ENCODE assay signal across 9 cellular contexts in the genomic region with DNA sequence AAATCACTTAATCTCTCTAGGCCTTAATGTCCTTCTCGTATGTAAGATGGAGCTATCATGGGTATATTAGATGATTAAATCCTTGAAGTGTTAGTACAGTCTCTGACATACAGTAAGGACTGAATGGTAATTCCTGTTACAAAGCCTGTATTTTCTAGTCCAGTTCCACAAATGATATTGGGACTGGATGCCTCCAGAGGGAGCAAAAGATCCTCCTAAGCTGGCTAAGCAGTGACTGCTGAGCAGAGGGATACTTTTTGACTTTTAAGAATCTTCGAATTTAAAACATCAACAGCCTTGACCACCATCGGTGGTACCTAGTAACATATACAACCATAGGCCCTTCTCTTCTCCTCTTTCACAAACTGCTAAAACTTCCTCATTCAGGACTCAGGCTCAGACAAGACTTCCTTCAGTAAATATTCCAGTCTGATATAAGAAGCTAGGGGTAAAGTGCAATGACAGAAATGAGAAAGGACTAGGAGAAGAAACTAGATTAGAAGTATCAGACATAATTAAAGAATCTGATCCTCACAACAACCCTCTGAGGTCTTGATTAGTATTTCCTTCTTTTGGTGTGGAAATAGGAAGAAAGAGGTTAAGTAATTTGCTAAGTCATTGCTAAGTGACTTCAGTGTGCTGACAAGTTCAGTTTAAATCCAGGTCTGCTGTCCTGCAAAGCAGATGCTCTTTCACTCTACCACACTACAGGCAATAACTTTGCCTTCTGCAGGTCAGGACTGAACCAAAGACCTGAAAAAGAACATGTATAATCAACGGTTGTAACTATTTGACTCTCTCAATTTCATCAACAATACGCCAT. TPM values are rescaled to one million over a fixed set of nuclear protein-coding genes. Genes with fewer than 3 reads are reported as not detected.
DNase-seq lines count a peak whose midpoint lies in the region; FAIRE-seq and TF ChIP-seq lines count a peak whose summit lies in the region.
"Had no signal": no experiment of that assay in that cellular context is flagged by ENCODE, and none has a peak within 500 bp of the region (broad histone marks: within the 10 kb centered on the region; RNA-seq: fewer than 3 reads in every experiment).

No MANE protein-coding gene starts in this region.

- TF ChIP-seq CTCF in endothelial cell of umbilical vein (IDR thresholded peaks at IDR 0.05; ENCODE audit: extremely low read depth in 1 of 2, insufficient read depth in 1 of 2, low read depth in 1 of 2, low read length in 2 of 2) (peak in 1 of 2 donors; percentile 8), osteoblast (IDR thresholded peaks at IDR 0.05; ENCODE audit: extremely low read depth, low read depth, low read length) (peak; percentile 52)

- no peaks in the 10 kb centered on the region for H3K27me3 Mint-ChIP-seq in T-helper 1 cell treated with Interleukin-12 subunit alpha and Interleukin-12 subunit beta and Interleukin-4 antibody, amounts not matched to agents 30 μg/mL and 1 μg/mL, for 36 hours (ENCODE audit: low read depth)

- H3K9ac ChIP-seq in endothelial cell of umbilical vein (replicated peaks; ENCODE audit: extremely low read depth, insufficient read depth, low read length) = no peak overlapping the region

- peaks cover 38% of the 10 kb centered on the region for H3K36me3 Mint-ChIP-seq in T-helper 1 cell treated with Interleukin-12 subunit alpha and Interleukin-12 subunit beta and Interleukin-4 antibody, amounts not matched to agents 30 μg/mL and 1 μg/mL, for 36 hours (ENCODE audit: low read depth)

- intact Hi-C loops in endothelial cell of umbilical vein (cut with micrococcal nuclease) = loop anchor here (5.0 kb wide), 1 partner anchor 171 kb away; no protein-coding TSS in a partner anchor

- FAIRE-seq in endothelial cell of umbilical vein (lab: Jason Lieb, UNC) = peak; percentile 69

- no peaks in the 10 kb centered on the region for H3K9me3 ChIP-seq in endothelial cell of umbilical vein (replicated peaks; ENCODE audit: control insufficient read depth, insufficient read depth, low read length)
- no peaks in the 10 kb centered on the region for H3K9me3 ChIP-seq in osteoblast (ENCODE audit: low read depth, low read length)

- TF ChIP-seq POLR2A in endothelial cell of umbilical vein (IDR thresholded peaks at IDR 0.05; ENCODE audit: low read depth, low read length) = no peak

- H3K9me1 ChIP-seq in endothelial cell of umbilical vein (replicated peaks; ENCODE audit: control insufficient read depth, extremely low read depth, insufficient read depth, low read length) = no peaks in the 10 kb centered on the region

- dilution Hi-C loops in endothelial cell of umbilical vein (cut with MboI; ENCODE audit: extremely low pct_ligation_motif_present, low sequenced_read_pairs) = no loop called here

- H3K4me2 ChIP-seq in endothelial cell of umbilical vein (ENCODE audit: insufficient read depth, low read length) = no peak overlapping the region
- H3K4me2 ChIP-seq in osteoblast (ENCODE audit: insufficient read depth, low read length) = no peak overlapping the region

- POLR2A ChIA-PET in endothelial cell of umbilical vein (lab: Charles Lee) = interaction anchor here (1.3 kb wide), 1 partner anchor 13 kb away, joined by 3 read pairs; no protein-coding TSS in a partner anchor

- BruUV-seq in endothelial cell of umbilical vein (replicated peaks; lab: Mats Ljungman, UMichigan) = no TSS peak

- H3K4me1 ChIP-seq in endothelial cell of umbilical vein (ENCODE audit: control insufficient read depth, extremely low read depth, insufficient read depth, low read length) = peaks cover 3% of the 10 kb centered on the region
- H3K4me1 ChIP-seq in osteoblast (ENCODE audit: insufficient read depth, low read length) = peaks cover 5% of the 10 kb centered on the region

- H3K27me3 ChIP-seq in endothelial cell of umbilical vein (ENCODE audit: control insufficient read depth in 2 of 2, insufficient read depth in 2 of 2, low read length in 2 of 2) = no peaks in the 10 kb centered on the region
- no peaks in the 10 kb centered on the region for H3K27me3 ChIP-seq in osteoblast (ENCODE audit: insufficient read depth, low read length)

- CTCF ChIA-PET in endothelial cell of umbilical vein (lab: Charles Lee) = interaction anchor here (1.0 to 4.7 kb wide), 21 partner anchors 10 to 857 kb away, joined by 3 to 31 read pairs (median 5); a partner anchor contains a TSS

- H3K9me3 Mint-ChIP-seq in T-helper 1 cell treated with Interleukin-12 subunit alpha and Interleukin-12 subunit beta and Interleukin-4 antibody, amounts not matched to agents 30 μg/mL and 1 μg/mL, for 36 hours = no peaks in the 10 kb centered on the region

- H2AFZ ChIP-seq in endothelial cell of umbilical vein (ENCODE audit: low read depth, low read length) (no peak overlapping the region), osteoblast (ENCODE audit: low read length) (no peak overlapping the region)

- no peak overlapping the region for H3K4me3 Mint-ChIP-seq in T-helper 1 cell treated with Interleukin-12 subunit alpha and Interleukin-12 subunit beta and Interleukin-4 antibody, amounts not matched to agents 30 μg/mL and 1 μg/mL, for 36 hours

- H4K20me1 ChIP-seq in endothelial cell of umbilical vein (replicated peaks; ENCODE audit: control insufficient read depth, extremely low read depth, insufficient read depth, low read length) (peaks cover 2% of the 10 kb centered on the region), osteoblast (ENCODE audit: insufficient read depth, low read length) (peaks cover 10% of the 10 kb centered on the region)

- H3K4me1 Mint-ChIP-seq in T-helper 1 cell treated with Interleukin-12 subunit alpha and Interleukin-12 subunit beta and Interleukin-4 antibody, amounts not matched to agents 30 μg/mL and 1 μg/mL, for 36 hours (ENCODE audit: low read depth) = peaks cover 17% of the 10 kb centered on the region

- H3K79me2 ChIP-seq in endothelial cell of umbilical vein (ENCODE audit: control insufficient read depth, insufficient read depth, low read length) = peaks cover 29% of the 10 kb centered on the region
- peaks cover 80% of the 10 kb centered on the region for H3K79me2 ChIP-seq in osteoblast (ENCODE audit: insufficient read depth, low read length)

- peaks cover 3 to 12% of the 10 kb centered on the region in 2 experiments for H3K36me3 ChIP-seq in endothelial cell of umbilical vein (ENCODE audit: control insufficient read depth in 2 of 2, extremely low read depth in 1 of 2, insufficient read depth in 2 of 2, low read length in 2 of 2)
- no peaks in the 10 kb centered on the region for H3K36me3 ChIP-seq in osteoblast (ENCODE audit: insufficient read depth, low read length)

- H3K4me3 ChIP-seq in endothelial cell of umbilical vein (replicated peaks in 1 of 3; ENCODE audit: insufficient read depth in 1 of 3, low read depth in 1 of 3, low read length in 3 of 3) (no peak overlapping the region), osteoblast (ENCODE audit: insufficient read depth, low read length) (no peak overlapping the region)

- DNase-seq in T-helper 1 cell (no peak), MV-4-11 (lab: John Stamatoyannopoulos, UW) (peak; percentile 33), endothelial cell of umbilical vein (ENCODE audit: low read depth, low spot score) (peak; percentile 34), osteoblast (ENCODE audit: insufficient read length, low spot score, missing footprints) (no peak), NCI-H2029 treated with DMSO at 0.1 percent for 48 hours (lab: John Stamatoyannopoulos, UW) (no peak), mucosa of gallbladder (ENCODE audit: low spot score) (no peak), NCI-H2171 (lab: John Stamatoyannopoulos, UW) (no peak)
- DNase-seq: activated gamma-delta T cell treated with Interleukin-2 at 50 U/mL for 16 hours had no signal

- H3K27ac ChIP-seq in endothelial cell of umbilical vein (ENCODE audit: insufficient read depth, low read depth, low read length) (no peak overlapping the region), osteoblast (ENCODE audit: low read depth, low read length) (peak overlapping the region; percentile 37)

- peak overlapping the region; percentile 53 for H3K27ac Mint-ChIP-seq in T-helper 1 cell treated with Interleukin-12 subunit alpha and Interleukin-12 subunit beta and Interleukin-4 antibody, amounts not matched to agents 30 μg/mL and 1 μg/mL, for 36 hours

TF ChIP-seq in endothelial cell of umbilical vein, 7 proteins besides CTCF, POLR2A, EP300 and RAD21:
- TF ChIP-seq EZH2 (IDR thresholded peaks at IDR 0.05; ENCODE audit: borderline replicate concordance, low read depth, low read length, severe bottlenecking) (no peak), GATA2 (IDR thresholded peaks at IDR 0.05; ENCODE audit: insufficient read depth, insufficient read length, low read depth, low read length) (no peak), JUN (IDR thresholded peaks at IDR 0.05; ENCODE audit: borderline replicate concordance, insufficient read depth, insufficient read length, low read depth) (no peak), POLR2AphosphoS5 (IDR thresholded peaks at IDR 0.05; ENCODE audit: insufficient read depth, low read depth, low read length) (no peak), MYC (IDR thresholded peaks at IDR 0.05; ENCODE audit: low read depth, low read length) (no peak), FOS (IDR thresholded peaks at IDR 0.05; ENCODE audit: borderline replicate concordance, insufficient read depth, low read length) (no peak)
- TF ChIP-seq, protein P1, sequence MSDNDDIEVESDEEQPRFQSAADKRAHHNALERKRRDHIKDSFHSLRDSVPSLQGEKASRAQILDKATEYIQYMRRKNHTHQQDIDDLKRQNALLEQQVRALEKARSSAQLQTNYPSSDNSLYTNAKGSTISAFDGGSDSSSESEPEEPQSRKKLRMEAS (IDR thresholded peaks at IDR 0.05; ENCODE audit: insufficient read depth, insufficient read length) = no peak

RNA-seq across cellular contexts. Expression of a gene that starts 13.9 kb away (rescaled TPM):
- total RNA-seq in endothelial cell of umbilical vein = 41.5 and 46.8 TPM in 2 replicates
- 5.1 and 8.1 TPM in 2 replicates for polyA plus RNA-seq in endothelial cell of umbilical vein
- polyA plus RNA-seq in endothelial cell of umbilical vein (2011; cell fraction: cytosol; rRNA removed) = 6.6 TPM in 2 replicates
- polyA plus RNA-seq in endothelial cell of umbilical vein (2011; cell fraction: nucleus; rRNA removed) = 36.1 and 47.8 TPM in 2 replicates
- polyA plus RNA-seq in endothelial cell of umbilical vein (2012) = 18.3 and 23.2 TPM in 2 replicates
- 46.0 and 53.6 TPM in 2 replicates for polyA minus RNA-seq in endothelial cell of umbilical vein
- 27.3 TPM for polyA minus RNA-seq in endothelial cell of umbilical vein (2011; cell fraction: cytosol; rRNA and poly(A)+ RNA removed)
- polyA minus RNA-seq in endothelial cell of umbilical vein (2011; cell fraction: nucleus; rRNA and poly(A)+ RNA removed) = 65.6 and 103 TPM in 2 replicates
- total RNA-seq in osteoblast = 66.6 and 67.2 TPM in 2 replicates
- 52.9 TPM for total RNA-seq in mucosa of gallbladder

Comparison
In these comparisons a context has a peak if more than half of its experiments do, and no peak if none do; other contexts are left out.
1. DNase-seq: peak in MV-4-11 (single experiment) and endothelial cell of umbilical vein (single experiment); none in T-helper 1 cell (0 of 5), osteoblast (single experiment), NCI-H2029 treated with DMSO at 0.1 percent for 48 hours (single experiment), mucosa of gallbladder (single experiment) and NCI-H2171 (single experiment).